Comparison of ENCODE assay signal across 10 cellular contexts in the genomic region with DNA sequence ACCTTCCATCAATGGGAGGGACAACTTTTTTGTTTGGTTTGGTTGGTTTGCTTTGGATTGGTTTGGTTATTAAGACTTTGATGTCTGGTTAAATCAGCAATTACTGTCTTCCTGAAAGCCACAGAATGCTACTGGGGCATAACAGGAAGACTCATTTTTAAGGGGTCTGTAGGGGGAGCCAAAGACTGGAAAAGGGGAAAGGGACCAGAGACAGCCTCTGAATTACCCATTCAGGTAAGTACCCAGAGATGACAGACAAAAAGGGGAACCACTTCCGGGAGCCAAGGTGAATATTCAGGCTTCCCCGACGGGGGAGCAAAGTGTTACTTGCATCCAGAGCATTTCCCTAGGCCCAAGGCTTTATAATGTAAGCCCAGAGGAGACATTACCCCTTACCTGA. TPM values are rescaled to one million over a fixed set of nuclear protein-coding genes. Genes with fewer than 3 reads are reported as not detected.
DNase-seq lines count a peak whose midpoint lies in the region; ATAC-seq and TF ChIP-seq lines count a peak whose summit lies in the region.
"Had no signal": no experiment of that assay in that cellular context is flagged by ENCODE, and none has a peak within 500 bp of the region (broad histone marks: within the 10 kb centered on the region; RNA-seq: fewer than 3 reads in every experiment).

No MANE protein-coding gene starts in this region.

- no peaks in the 10 kb centered on the region for H3K9me3 Mint-ChIP-seq in activated T-helper 17 cell treated with anti-CD3 and anti-CD28 coated beads, Interleukin-2, amount 50 U/mL, for 72 hours
- H3K9me3 Mint-ChIP-seq: activated B cell treated with CpG ODN at 0.5 μM for 24 hours had no signal

- H3K27me3 Mint-ChIP-seq in activated T-helper 17 cell treated with anti-CD3 and anti-CD28 coated beads, Interleukin-2, amount 50 U/mL, for 72 hours: peaks cover 9% of the 10 kb centered on the region
- H3K27me3 Mint-ChIP-seq: activated B cell treated with CpG ODN at 0.5 μM for 24 hours had no signal

- H3K4me1 Mint-ChIP-seq in activated T-helper 17 cell treated with anti-CD3 and anti-CD28 coated beads, Interleukin-2, amount 50 U/mL, for 72 hours: no peaks in the 10 kb centered on the region

- H3K36me3 Mint-ChIP-seq in activated T-helper 17 cell treated with anti-CD3 and anti-CD28 coated beads, Interleukin-2, amount 50 U/mL, for 72 hours (ENCODE audit: low read depth): peaks cover 9% of the 10 kb centered on the region

- H3K4me3 Mint-ChIP-seq in activated T-helper 17 cell treated with anti-CD3 and anti-CD28 coated beads, Interleukin-2, amount 50 U/mL, for 72 hours: no peak overlapping the region
- H3K4me3 Mint-ChIP-seq: activated B cell treated with CpG ODN at 0.5 μM for 24 hours had no signal

- DNase-seq in Daoy (ENCODE audit: low read depth) (peak; percentile 27), GM20000 (ENCODE audit: low spot score) (peak; percentile 58), RPMI8226 (peak; percentile 19), glomerular visceral epithelial cell (ENCODE audit: extremely low spot score) (peak; percentile 36)
- no peak for DNase-seq in stimulated activated CD8-positive, alpha-beta memory T cell treated with anti-CD3 and anti-CD28 coated beads, Interleukin-4, amount 100 ng/mL, for 48 hours
- DNase-seq in activated naive CD4-positive, alpha-beta T cell treated with Interleukin-2 at 50 U/mL for 16 hours: no peak
- DNase-seq: activated B cell treated with CpG ODN at 0.5 μM for 24 hours, NCI-H2171 had no signal

- H3K27ac Mint-ChIP-seq in activated T-helper 17 cell treated with anti-CD3 and anti-CD28 coated beads, Interleukin-2, amount 50 U/mL, for 72 hours: no peak overlapping the region
- H3K27ac Mint-ChIP-seq: activated B cell treated with CpG ODN at 0.5 μM for 24 hours had no signal

- ATAC-seq in GM19467 (IDR thresholded peaks at IDR 0.05; ENCODE audit: unreplicated experiment): no peak
- ATAC-seq in activated T-helper 17 cell treated with anti-CD3 and anti-CD28 coated beads, Interleukin-2, amount 50 U/mL, for 72 hours (replicated peaks): no peak

- TF ChIP-seq CTCF in GM20000 (IDR thresholded peaks at IDR 0.05; ENCODE audit: extremely low read depth, missing control alignments): no peak

RNA-seq across cellular contexts. Expression of a gene that starts 4.6 kb away (rescaled TPM):
- total RNA-seq in Daoy (2014; rRNA removed; shearing (Covaris generic)): 6.8 TPM in 2 replicates
- total RNA-seq in activated T-helper 17 cell treated with anti-CD3 and anti-CD28 coated beads, Interleukin-2, amount 50 U/mL, for 72 hours: 10 to 100 TPM; 14.2 to 33.7 TPM

RNA-seq across cellular contexts. Expression of a gene that starts 53.1 kb away (rescaled TPM):
- total RNA-seq in Daoy (2014; rRNA removed; shearing (Covaris generic)): 0.30 and 0.40 TPM in 2 replicates
- 1 to 10 TPM in 1 of 2 donors, under 1 TPM in 1; 0.56 to 3.6 TPM for total RNA-seq in activated T-helper 17 cell treated with anti-CD3 and anti-CD28 coated beads, Interleukin-2, amount 50 U/mL, for 72 hours

Comparison
In these comparisons a context has a peak if more than half of its experiments do, and no peak if none do; other contexts are left out.
1. DNase-seq: peak in Daoy (single experiment), GM20000 (single experiment), RPMI8226 (single experiment) and glomerular visceral epithelial cell (single experiment); none in stimulated activated CD8-positive, alpha-beta memory T cell treated with anti-CD3 and anti-CD28 coated beads, Interleukin-4, amount 100 ng/mL, for 48 hours (single experiment) and activated naive CD4-positive, alpha-beta T cell treated with Interleukin-2 at 50 U/mL for 16 hours (single experiment).